ENCODE assay signal across 23 cellular contexts in the genomic region with DNA sequence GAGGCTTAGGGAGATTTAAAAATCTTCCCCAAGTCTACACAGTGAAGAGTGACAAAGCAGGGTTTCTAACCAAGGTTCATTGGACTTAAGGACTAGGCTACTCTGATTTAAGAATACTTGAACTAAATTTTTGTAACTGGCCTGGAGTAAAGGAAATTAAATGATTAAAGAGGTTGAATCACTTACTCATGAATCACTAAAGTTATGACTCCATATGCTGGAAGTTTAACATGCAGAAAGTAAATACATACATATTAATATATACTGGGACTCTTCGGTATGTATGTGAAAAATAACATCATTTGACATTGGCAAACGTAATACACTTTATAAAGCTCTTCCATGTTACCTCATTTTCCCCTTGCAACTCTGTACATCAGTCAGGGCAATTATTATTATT.
"Had no signal": no experiment of that assay in that cellular context is flagged by ENCODE, and none has a peak within 500 bp of the region (broad histone marks: within the 10 kb centered on the region; RNA-seq: fewer than 3 reads in every experiment).

No MANE protein-coding gene starts in this region.

- H3K27me3 ChIP-seq: ascending aorta, breast epithelium, dorsolateral prefrontal cortex, esophagus squamous epithelium had no signal

- H3K4me1 ChIP-seq: ascending aorta, breast epithelium, esophagus squamous epithelium had no signal

- H3K27ac ChIP-seq: ascending aorta, breast epithelium, coronary artery, dorsolateral prefrontal cortex, epithelial cell of prostate, esophagus squamous epithelium had no signal

- H3K4me3 ChIP-seq: ascending aorta, breast epithelium, coronary artery, dorsolateral prefrontal cortex, esophagus squamous epithelium had no signal

- H3K9me3 ChIP-seq: ascending aorta, breast epithelium, esophagus squamous epithelium had no signal

- ATAC-seq: activated CD4-positive, alpha-beta T cell treated with anti-CD3 and anti-CD28 coated beads for 36 hours; activated CD8-positive, alpha-beta memory T cell treated with anti-CD3 and anti-CD28 coated beads, Interleukin-2, amount 10 ng/mL, durations not matched to agents 7 days and 5 days; activated CD8-positive, alpha-beta T cell treated with anti-CD3 and anti-CD28 coated beads, Interleukin-2, amount 10 ng/mL, durations not matched to agents 7 days and 5 days; activated naive CD8-positive, alpha-beta T cell treated with anti-CD3 and anti-CD28 coated beads, Interleukin-2, amount 50 U/mL, for 24 hours had no signal

- H3K36me3 ChIP-seq: ascending aorta, breast epithelium, esophagus squamous epithelium had no signal

- DNase-seq: activated CD4-positive, alpha-beta memory T cell treated with anti-CD3 and anti-CD28 coated beads for 36 hours; activated CD4-positive, alpha-beta T cell treated with anti-CD3 and anti-CD28 coated beads for 36 hours; activated CD4-positive, alpha-beta T cell treated with anti-CD3 and anti-CD28 coated beads, Interleukin-2, amount 10 ng/mL, durations not matched to agents 24 days and 14 days; activated CD4-positive, CD25-positive, alpha-beta regulatory T cell; activated CD4-positive, CD25-positive, alpha-beta regulatory T cell treated with anti-CD3 and anti-CD28 coated beads, Interleukin-2, amount 50 U/mL, for 72 hours; activated CD8-positive, alpha-beta memory T cell treated with anti-CD3 and anti-CD28 coated beads, Interleukin-2, amount 10 ng/mL, durations not matched to agents 7 days and 5 days; activated CD8-positive, alpha-beta memory T cell treated with anti-CD3 and anti-CD28 coated beads, Interleukin-2, amount 50 U/mL, for 4 hours; activated CD8-positive, alpha-beta T cell treated with anti-CD3 and anti-CD28 coated beads, Interleukin-2, amount 10 ng/mL, durations not matched to agents 7 days and 5 days; activated effector memory CD4-positive, alpha-beta T cell treated with anti-CD3 and anti-CD28 coated beads, Interleukin-2, amount 50 U/mL, for 16 hours; activated naive CD4-positive, alpha-beta T cell treated with anti-CD3 and anti-CD28 coated beads for 36 hours; activated naive CD8-positive, alpha-beta T cell treated with anti-CD3 and anti-CD28 coated beads for 36 hours; activated naive CD8-positive, alpha-beta T cell treated with anti-CD3 and anti-CD28 coated beads, Interleukin-2, amount 50 U/mL, for 24 hours; activated T-cell treated with anti-CD3 and anti-CD28 coated beads, Interleukin-2, amount 50 U/mL, for 1 hour; activated T-cell treated with anti-CD3 and anti-CD28 coated beads, Interleukin-2, amount 50 U/mL, for 48 hours; dorsolateral prefrontal cortex; effector memory CD4-positive, alpha-beta T cell; esophagus squamous epithelium; head of caudate nucleus; T-helper 2 cell had no signal
